In genomic region chr2:232419245-232420072, GRCh38 we compare ENCODE assay signal across 10 cellular contexts. TPM values are rescaled to one million over a fixed set of nuclear protein-coding genes. Genes with fewer than 3 reads are reported as not detected.
A peak's percentile ranks its signal among the peaks of the same experiment; 100 is the strongest.
DNase-seq lines count a peak whose midpoint lies in the region; ATAC-seq, FAIRE-seq and TF ChIP-seq lines count a peak whose summit lies in the region.
"Had no signal": no experiment of that assay in that cellular context is flagged by ENCODE, and none has a peak within 500 bp of the region (broad histone marks: within the 10 kb centered on the region; RNA-seq: fewer than 3 reads in every experiment).

No MANE protein-coding gene starts in this region.

- DNase-seq in AG08396 (ENCODE audit: low spot score) (peak; percentile 12), H7 (peak; percentile 76), H1 (ENCODE audit: low read depth in 1 of 2, low spot score in 2 of 2) (peak in 1 of 2 experiments; percentile 72), neural crest cell (ENCODE audit: low read depth, low spot score) (no peak), SIG-M5 (lab: John Stamatoyannopoulos, UW) (no peak), germinal center (ENCODE audit: low spot score) (no peak), NCI-H82 treated with DMSO at 0.1 percent for 48 hours (lab: John Stamatoyannopoulos, UW; ENCODE audit: unreplicated experiment) (no peak)
- DNase-seq: NCI-H345 had no signal

- H4K8ac ChIP-seq in H1 (ENCODE audit: extremely low read depth, insufficient read depth, low read length) = peak overlapping the region; percentile 87

- peak overlapping the region; percentile 70 for H2BK120ac ChIP-seq in H1 (replicated peaks; ENCODE audit: low read depth, low read length)

- no peak for FAIRE-seq in H1 (lab: Jason Lieb, UNC)

- H3K36me3 Mint-ChIP-seq in neural crest cell (ENCODE audit: low read depth) = peaks cover 3% of the 10 kb centered on the region

- no peak for TF ChIP-seq RAD21 in H1 (IDR thresholded peaks at IDR 0.05 in 1 of 2, conservative IDR thresholded peaks at IDR 0.05 in 1 of 2; ENCODE audit: low read depth in 2 of 2, low read length in 2 of 2)

- H2AK5ac ChIP-seq in H1 (ENCODE audit: low read depth, low read length) = no peak overlapping the region

- peak overlapping the region; percentile 98; the same call in 1 of the 2 replicates for H2BK12ac ChIP-seq in H1 (ENCODE audit: low read depth, low read length)

- TF ChIP-seq EP300 in H1 (IDR thresholded peaks at IDR 0.05; ENCODE audit: borderline replicate concordance in 1 of 2, low read depth in 2 of 2, low read length in 2 of 2) = no peak

- H4K91ac ChIP-seq in H1 (replicated peaks; ENCODE audit: insufficient read length, low read length) = peak overlapping the region; percentile 81

- H3K27me3 ChIP-seq in H7 (ENCODE audit: control insufficient read depth, insufficient read depth, low read length) (peaks cover 49% of the 10 kb centered on the region), H1 (replicated peaks in 1 of 4; ENCODE audit: control insufficient read depth in 3 of 4, extremely low read depth in 1 of 4, insufficient read depth in 3 of 4, low read length in 3 of 4) (peaks cover 12 to 40% (median 36%) of the 10 kb centered on the region in 4 experiments)

- no peak overlapping the region for H2AFZ ChIP-seq in H1 (ENCODE audit: low read length)

- H3K79me1 ChIP-seq in H1 (ENCODE audit: low read depth, low read length) = peaks cover 4% of the 10 kb centered on the region

- H3K36me3 ChIP-seq in H7 (replicated peaks; ENCODE audit: control insufficient read depth, insufficient read depth, low read length) = peaks cover 4% of the 10 kb centered on the region; the same call in 1 of the 2 replicates
- H3K36me3 ChIP-seq in H1 (ENCODE audit: control insufficient read depth in 2 of 4, insufficient read depth in 4 of 4, low read length in 3 of 4) = peaks cover 8 to 55% (median 32%) of the 10 kb centered on the region in 4 experiments

- TF ChIP-seq POLR2A in H1 (IDR thresholded peaks at IDR 0.05; ENCODE audit: control extremely low read depth in 1 of 2, low read depth in 2 of 2, low read length in 2 of 2) = peak in 1 of 2 experiments; percentile 21; a peak in 1 of 3 replicates

- peak overlapping the region; percentile 38 for H3K56ac ChIP-seq in H1 (replicated peaks; ENCODE audit: insufficient read length, low read depth, low read length)

- 2% methylated on average over 70 of the region's 79 CpGs; no CpG with 5 or more reads in 1 of the 2 experiments for WGBS in H1 (ENCODE audit: extremely low coverage in 1 of 2, insufficient coverage in 1 of 2, insufficient read length in 1 of 2, insufficient replicate concordance in 2 of 2, low coverage in 1 of 2, low lambda C conversion rate in 2 of 2, missing lambda C conversion rate in 1 of 2), 2 experiments

- ATAC-seq in HG03342 (IDR thresholded peaks at IDR 0.05; ENCODE audit: unreplicated experiment) = no peak

- peak overlapping the region; percentile 77 to 88 for H3K4me2 ChIP-seq in H1 (ENCODE audit: insufficient read depth in 1 of 2, low read depth in 2 of 2, low read length in 2 of 2)

- CTCF ChIA-PET in H1 (lab: Charles Lee; ENCODE audit: partially characterized antibody) = interaction anchor here (0.7 to 9.8 kb wide), 14 partner anchors 9 to 393 kb away, joined by 3 to 80 read pairs (median 6); partner anchors contain the start of gene PRSS56

- POLR2A ChIA-PET in H1 (lab: Charles Lee; ENCODE audit: partially characterized antibody) = interaction anchor here (0.7 to 7.0 kb wide), 14 partner anchors 8 to 94 kb away, joined by 3 to 57 read pairs (median 4); partner anchors contain the start of gene ALPG

- H2BK5ac ChIP-seq in H1 (ENCODE audit: low read depth, low read length) = peak overlapping the region; percentile 89; the same call in 1 of the 2 replicates

- no peaks in the 10 kb centered on the region for H3K9me3 ChIP-seq in H1 (ENCODE audit: insufficient read depth in 2 of 2, low read depth in 1 of 2, low read length in 1 of 2)

- peak overlapping the region; percentile 71 for H3K4ac ChIP-seq in H1 (replicated peaks; ENCODE audit: insufficient read length, low read depth, low read length)

- H3K27me3 Mint-ChIP-seq in neural crest cell (ENCODE audit: low read depth) = peaks cover 93% of the 10 kb centered on the region

- peaks cover 9% of the 10 kb centered on the region for H3K4me1 Mint-ChIP-seq in neural crest cell

- peaks cover 23% of the 10 kb centered on the region; the same call in 1 of the 2 replicates for H3K23me2 ChIP-seq in H1 (ENCODE audit: low read depth, low read length)

- H3K9ac ChIP-seq in H1 (replicated peaks in 1 of 4; ENCODE audit: extremely low read depth in 1 of 4, low read depth in 3 of 4, low read length in 3 of 4) = peak overlapping the region; percentile 46 to 67 (median 59); a peak in 6 of 7 replicates

- peaks cover 5 to 13% of the 10 kb centered on the region in 2 experiments for H4K20me1 ChIP-seq in H1 (replicated peaks in 1 of 2; ENCODE audit: control insufficient read depth in 1 of 2, insufficient read depth in 2 of 2, low read length in 2 of 2)

- H3K9me3 Mint-ChIP-seq in neural crest cell = peaks cover 4% of the 10 kb centered on the region

- H3K23ac ChIP-seq in H1 (ENCODE audit: insufficient read length) = no peak overlapping the region

- peak overlapping the region; percentile 72 for H3K4me3 Mint-ChIP-seq in neural crest cell

- no peak overlapping the region for H3K27ac ChIP-seq in H1 (ENCODE audit: low read depth, low read length)

- H3K4me1 ChIP-seq in H1 (replicated peaks in 1 of 4; ENCODE audit: control insufficient read depth in 3 of 4, insufficient read depth in 4 of 4, low read length in 3 of 4) = peaks cover 4 to 39% (median 28%) of the 10 kb centered on the region in 4 experiments

- H3K14ac ChIP-seq in H1 (ENCODE audit: insufficient read length) = no peak overlapping the region

- no peak overlapping the region for H3K27ac Mint-ChIP-seq in neural crest cell (ENCODE audit: unreplicated experiment)

- H2BK15ac ChIP-seq in H1 (ENCODE audit: low read length) = no peak overlapping the region; the same call in 1 of the 2 replicates

- H2BK20ac ChIP-seq in H1 (ENCODE audit: low read length) = peak overlapping the region; percentile 34; the same call in 1 of the 2 replicates

- H3K18ac ChIP-seq in H1 (ENCODE audit: extremely low read depth, low read length) = peak overlapping the region; percentile 90

- no peak for TF ChIP-seq CTCF in H1 (IDR thresholded peaks at IDR 0.05; ENCODE audit: control extremely low read depth in 1 of 3, insufficient read depth in 1 of 3, low read depth in 1 of 3, low read length in 3 of 3)
- no peak for TF ChIP-seq CTCF in neural crest cell (conservative IDR thresholded peaks at IDR 0.05)

- H4K5ac ChIP-seq in H1 (ENCODE audit: insufficient read length, low read depth, low read length) = peak overlapping the region; percentile 73

- H3K4me3 ChIP-seq in H7 (ENCODE audit: insufficient read depth, low read depth, low read length) (peak overlapping the region; percentile 62), H1 (ENCODE audit: extremely low read depth in 1 of 4, insufficient read depth in 2 of 4, low read depth in 3 of 4, low read length in 4 of 4) (peak overlapping the region; percentile 69 to 95 (median 76))

- H3K79me2 ChIP-seq in H1 (ENCODE audit: control insufficient read depth in 1 of 2, insufficient read depth in 2 of 2, low read length in 2 of 2) = peaks cover 0 to 44% of the 10 kb centered on the region in 2 experiments; a peak in 2 of 4 replicates

TF ChIP-seq in H1, 55 proteins besides CTCF, POLR2A, EP300 and RAD21 (continues in another document):
- no peak for TF ChIP-seq CREB1 (IDR thresholded peaks at IDR 0.05)
- TF ChIP-seq KDM4A (IDR thresholded peaks at IDR 0.05; ENCODE audit: low read depth, low read length, severe bottlenecking) = no peak
- no peak for TF ChIP-seq BRCA1 (IDR thresholded peaks at IDR 0.05; ENCODE audit: low read depth, low read length)
- no peak for TF ChIP-seq SIN3A (conservative IDR thresholded peaks at IDR 0.05 in 1 of 2, IDR thresholded peaks at IDR 0.05 in 1 of 2; ENCODE audit: low read depth in 1 of 2, low read length in 2 of 2)
- TF ChIP-seq POU5F1 (IDR thresholded peaks at IDR 0.05; ENCODE audit: low read depth, low read length) = no peak

RNA-seq across cellular contexts. Expression of gene ALPG, which starts 12.8 kb away (rescaled TPM):
- total RNA-seq in H7 (2014; rRNA removed; shearing (Covaris generic)) = 0.21 and 0.89 TPM in 2 replicates
- 0.56 and 0.75 TPM in 2 replicates for total RNA-seq in H1 (2021; fragmentation: NEBNext Ultra II Directional; extraction: Animal tissue kit (Norgen Biotek cat#: 25700))
- 2.1 and 3.2 TPM in 2 replicates for polyA plus RNA-seq in H1 (2011; rRNA removed)
- polyA plus RNA-seq in H1 (2011; cell fraction: cytosol; rRNA removed) = 1.2 TPM
- polyA plus RNA-seq in H1 (2011; cell fraction: nucleus; rRNA removed) = 2.3 TPM
- polyA plus RNA-seq in H1 (2012, experiment 1 of 2) = 1.1 to 3.0 TPM (median 2.2 TPM) in 4 replicates
- polyA plus RNA-seq in H1 (2012, experiment 2 of 2) = 1.0 TPM
- polyA plus RNA-seq in H1 (2013, experiment 1 of 2) = 1.4 TPM
- 1.1 TPM for polyA plus RNA-seq in H1 (2013, experiment 2 of 2)
- 0.44 and 0.57 TPM in 2 replicates for polyA minus RNA-seq in H1 (2011; rRNA and poly(A)+ RNA removed)
- 0.88 TPM for polyA minus RNA-seq in H1 (2011; cell fraction: cytosol; rRNA and poly(A)+ RNA removed)
- 0.70 TPM for polyA minus RNA-seq in H1 (2011; cell fraction: nucleus; rRNA and poly(A)+ RNA removed)
- not detected in 2 replicates for total RNA-seq in neural crest cell
- total RNA-seq: Daoy had no signal

RNA-seq across cellular contexts. Expression of gene ALPI, which starts 36.5 kb away (rescaled TPM):
- 0.10 TPM in 1 of 2 replicates, not detected in the other for total RNA-seq in H7 (2014; rRNA removed; shearing (Covaris generic))
- not detected in 2 replicates for total RNA-seq in H1 (2021; fragmentation: NEBNext Ultra II Directional; extraction: Animal tissue kit (Norgen Biotek cat#: 25700))
- not detected in 2 replicates for polyA plus RNA-seq in H1 (2011; rRNA removed)
- polyA plus RNA-seq in H1 (2011; cell fraction: cytosol; rRNA removed) = not detected
- not detected for polyA plus RNA-seq in H1 (2011; cell fraction: nucleus; rRNA removed)
- not detected in 4 replicates for polyA plus RNA-seq in H1 (2012, experiment 1 of 2)
- polyA plus RNA-seq in H1 (2012, experiment 2 of 2) = not detected
- polyA plus RNA-seq in H1 (2013, experiment 1 of 2) = not detected
- not detected for polyA plus RNA-seq in H1 (2013, experiment 2 of 2)
- polyA minus RNA-seq in H1 (2011; rRNA and poly(A)+ RNA removed) = not detected in 2 replicates
- not detected for polyA minus RNA-seq in H1 (2011; cell fraction: cytosol; rRNA and poly(A)+ RNA removed)
- not detected for polyA minus RNA-seq in H1 (2011; cell fraction: nucleus; rRNA and poly(A)+ RNA removed)
- total RNA-seq in neural crest cell = not detected in 2 replicates
- total RNA-seq: Daoy had no signal

RNA-seq across cellular contexts. Expression of gene ALPP, which starts 40.9 kb away (rescaled TPM):
- 0.15 and 0.69 TPM in 2 replicates for total RNA-seq in H7 (2014; rRNA removed; shearing (Covaris generic))
- total RNA-seq in H1 (2021; fragmentation: NEBNext Ultra II Directional; extraction: Animal tissue kit (Norgen Biotek cat#: 25700)) = 0.15 TPM in 1 of 2 replicates, not detected in the other
- 0.15 and 0.20 TPM in 2 replicates for polyA plus RNA-seq in H1 (2011; rRNA removed)
- polyA plus RNA-seq in H1 (2011; cell fraction: cytosol; rRNA removed) = 0.06 TPM
- polyA plus RNA-seq in H1 (2011; cell fraction: nucleus; rRNA removed) = 0.19 TPM
- polyA plus RNA-seq in H1 (2012, experiment 1 of 2) = 0.28 to 0.85 TPM (median 0.65 TPM) in 4 replicates
- polyA plus RNA-seq in H1 (2012, experiment 2 of 2) = 0.07 TPM
- 0.12 TPM for polyA plus RNA-seq in H1 (2013, experiment 1 of 2)
- polyA plus RNA-seq in H1 (2013, experiment 2 of 2) = 0.06 TPM
- polyA minus RNA-seq in H1 (2011; rRNA and poly(A)+ RNA removed) = 0.06 and 0.07 TPM in 2 replicates
- not detected for polyA minus RNA-seq in H1 (2011; cell fraction: cytosol; rRNA and poly(A)+ RNA removed)
- polyA minus RNA-seq in H1 (2011; cell fraction: nucleus; rRNA and poly(A)+ RNA removed) = not detected
- not detected in 2 replicates for total RNA-seq in neural crest cell
- total RNA-seq: Daoy had no signal

Comparison
In these comparisons a context has a peak if more than half of its experiments do, and no peak if none do; other contexts are left out.
1. DNase-seq: peak in AG08396 (single experiment) and H7 (single experiment); none in neural crest cell (single experiment), SIG-M5 (single experiment), germinal center (single experiment) and NCI-H82 treated with DMSO at 0.1 percent for 48 hours (single experiment).